Comparison of ENCODE assay signal across 22 cellular contexts in genomic region chr7:34137176-34137575, GRCh38.
"Had no signal": no experiment of that assay in that cellular context is flagged by ENCODE, and none has a peak within 500 bp of the region (broad histone marks: within the 10 kb centered on the region; RNA-seq: fewer than 3 reads in every experiment).

No MANE protein-coding gene starts in this region.

- H3K9me3 ChIP-seq: lower lobe of right lung, ovary, right atrium auricular region, right lobe of liver, stomach, tibial nerve, uterus had no signal

- H3K4me3 ChIP-seq: lower lobe of right lung, ovary, right atrium auricular region, right lobe of liver, skin epidermis, stomach, tibial nerve, uterus had no signal

- H3K27me3 ChIP-seq: ovary, right atrium auricular region, right lobe of liver, stomach, tibial nerve, uterus had no signal

- H3K4me1 ChIP-seq: lower lobe of right lung, right atrium auricular region, right lobe of liver, tibial nerve, uterus had no signal

- H3K27ac ChIP-seq: lower lobe of right lung, ovary, right atrium auricular region, right lobe of liver, skin epidermis, stomach, tibial nerve, uterus had no signal

- H3K36me3 ChIP-seq: lower lobe of right lung, ovary, right atrium auricular region, right lobe of liver, stomach, tibial nerve, uterus had no signal

- DNase-seq: hippocampal formation; kidney glomerular epithelial cell; left cardiac atrium; lower lobe of right lung; mammary epithelial cell; mesenchymal stem cell; naive thymus-derived CD4-positive, alpha-beta T cell; right lobe of liver; stimulated activated CD4-positive, alpha-beta T cell treated with anti-CD3 and anti-CD28 coated beads, Interleukin-12 subunit alpha, Interleukin-12 subunit beta, amount 100 ng/mL, for 4 hours; stimulated activated CD4-positive, alpha-beta T cell treated with anti-CD3 and anti-CD28 coated beads, Interleukin-15, amount 100 ng/mL, for 24 hours; stimulated activated CD4-positive, alpha-beta T cell treated with anti-CD3 and anti-CD28 coated beads, Interleukin-2, amount 100 ng/mL, for 24 hours; stimulated activated CD4-positive, alpha-beta T cell treated with anti-CD3 and anti-CD28 coated beads, Interleukin-4, amount 100 ng/mL, for 1 hour; stimulated activated naive B cell treated with anti-CD40 and anti-IgM and Interleukin-4, amounts not matched to agents 10 μg/mL and 1 μg/mL and 100 μg/mL, for 72 hours; stimulated activated naive CD8-positive, alpha-beta T cell treated with anti-CD3 and anti-CD28 coated beads, Interleukin-15, Interleukin-2, amounts not matched to agents 100 U/mL and 50 U/mL, for 24 hours; stomach; uterus had no signal

- ATAC-seq: left cardiac atrium; left lobe of liver; lower lobe of right lung; naive thymus-derived CD4-positive, alpha-beta T cell; natural killer cell treated with Interleukin-12 subunit alpha and Interleukin-12 subunit beta and Interleukin-15 and Interleukin-18, amount 100 ng/mL, for 72 hours; stimulated activated naive B cell treated with anti-CD40 and anti-IgM and Interleukin-4, amounts not matched to agents 10 μg/mL and 1 μg/mL and 100 μg/mL, for 72 hours; stimulated activated naive CD8-positive, alpha-beta T cell treated with anti-CD3 and anti-CD28 coated beads, Interleukin-15, Interleukin-2, amounts not matched to agents 100 U/mL and 50 U/mL, for 24 hours had no signal
